In genomic region chr15:56199038-56199437, GRCh38 we compare ENCODE assay signal across 22 cellular contexts. TPM values are rescaled to one million over a fixed set of nuclear protein-coding genes. Genes with fewer than 3 reads are reported as not detected.
A peak's percentile ranks its signal among the peaks of the same experiment; 100 is the strongest.
DNase-seq lines count a peak whose midpoint lies in the region; ATAC-seq and TF ChIP-seq lines count a peak whose summit lies in the region.
"Had no signal": no experiment of that assay in that cellular context is flagged by ENCODE, and none has a peak within 500 bp of the region (broad histone marks: within the 10 kb centered on the region; RNA-seq: fewer than 3 reads in every experiment).

No MANE protein-coding gene starts in this region.

- peaks cover 11% of the 10 kb centered on the region for H3K4me1 Mint-ChIP-seq in activated CD8-positive, alpha-beta memory T cell treated with anti-CD3 and anti-CD28 coated beads, Interleukin-2, amount 10 ng/mL, durations not matched to agents 7 days and 5 days
- H3K4me1 Mint-ChIP-seq in stimulated activated naive CD8-positive, alpha-beta T cell treated with anti-CD3 and anti-CD28 coated beads, Interleukin-15, amount 100 ng/mL, for 72 hours: peaks cover 40% of the 10 kb centered on the region

- H3K4me3 ChIP-seq in brain microvascular endothelial cell (ENCODE audit: low read depth, low read length): no peak overlapping the region
- H3K4me3 ChIP-seq: spleen, tibial nerve had no signal

- H3K27me3 Mint-ChIP-seq in activated CD8-positive, alpha-beta memory T cell treated with anti-CD3 and anti-CD28 coated beads, Interleukin-2, amount 10 ng/mL, durations not matched to agents 7 days and 5 days: no peaks in the 10 kb centered on the region
- H3K27me3 Mint-ChIP-seq in stimulated activated naive CD8-positive, alpha-beta T cell treated with anti-CD3 and anti-CD28 coated beads, Interleukin-15, amount 100 ng/mL, for 72 hours: no peaks in the 10 kb centered on the region

- in situ Hi-C loops in brain microvascular endothelial cell (cut with HindIII; ENCODE audit: low pct_ligation_motif_present, low sequenced_read_pairs): no loop called here

- H3K36me3 Mint-ChIP-seq in activated CD8-positive, alpha-beta memory T cell treated with anti-CD3 and anti-CD28 coated beads, Interleukin-2, amount 10 ng/mL, durations not matched to agents 7 days and 5 days: peaks cover 18% of the 10 kb centered on the region
- H3K36me3 Mint-ChIP-seq: WTC11 had no signal

- DNase-seq in activated CD8-positive, alpha-beta memory T cell treated with anti-CD3 and anti-CD28 coated beads, Interleukin-2, amount 10 ng/mL, durations not matched to agents 7 days and 5 days: no peak
- DNase-seq in activated CD8-positive, alpha-beta memory T cell treated with anti-CD3 and anti-CD28 coated beads, Interleukin-2, amount 50 U/mL, for 4 hours: no peak
- DNase-seq in stimulated activated naive CD8-positive, alpha-beta T cell treated with anti-CD3 and anti-CD28 coated beads, Interleukin-15, amount 100 ng/mL, for 72 hours: no peak
- DNase-seq in inferior parietal cortex (ENCODE audit: extremely low spot score): no peak
- DNase-seq in islet precursor cell: no peak
- DNase-seq in brain microvascular endothelial cell: no peak
- DNase-seq: activated effector memory CD4-positive, alpha-beta T cell treated with anti-CD3 and anti-CD28 coated beads, Interleukin-2, amount 50 U/mL, for 16 hours; aorta; C1 segment of cervical spinal cord; GF-D8; H9; left cardiac atrium; midbrain; NCI-H1105 treated with DMSO at 0.1 percent for 48 hours; NCI-H69; spleen had no signal

- no peak overlapping the region for H3K27ac ChIP-seq in brain microvascular endothelial cell
- H3K27ac ChIP-seq: KMS-11, spleen, tibial nerve had no signal

- peak; percentile 30 for ATAC-seq in activated CD8-positive, alpha-beta memory T cell treated with anti-CD3 and anti-CD28 coated beads, Interleukin-2, amount 10 ng/mL, durations not matched to agents 7 days and 5 days
- ATAC-seq in GM21576 (IDR thresholded peaks at IDR 0.05; ENCODE audit: unreplicated experiment): peak; percentile 44
- ATAC-seq in HG03378 (IDR thresholded peaks at IDR 0.05; ENCODE audit: unreplicated experiment): peak; percentile 84
- ATAC-seq in stimulated activated naive CD8-positive, alpha-beta T cell treated with anti-CD3 and anti-CD28 coated beads, Interleukin-15, amount 100 ng/mL, for 72 hours: peak; percentile 81
- ATAC-seq: left cardiac atrium, WTC11 had no signal

- no peaks in the 10 kb centered on the region for H3K27me3 ChIP-seq in brain microvascular endothelial cell (replicated peaks)
- H3K27me3 ChIP-seq: spleen, tibial nerve had no signal

- H3K4me3 Mint-ChIP-seq in activated CD8-positive, alpha-beta memory T cell treated with anti-CD3 and anti-CD28 coated beads, Interleukin-2, amount 10 ng/mL, durations not matched to agents 7 days and 5 days: no peak overlapping the region
- peak overlapping the region in 1 of 2 donors; percentile 8 for H3K4me3 Mint-ChIP-seq in stimulated activated naive CD8-positive, alpha-beta T cell treated with anti-CD3 and anti-CD28 coated beads, Interleukin-15, amount 100 ng/mL, for 72 hours
- H3K4me3 Mint-ChIP-seq: H9, neural crest cell, WTC11 had no signal

- CTCF ChIA-PET in activated CD8-positive, alpha-beta memory T cell treated with anti-CD3 and anti-CD28 coated beads, Interleukin-2, amount 10 ng/mL, durations not matched to agents 7 days and 5 days (lab: Charles Lee): interaction anchor here (0.8 kb wide), 1 partner anchor 46 kb away, joined by 3 read pairs; no protein-coding TSS in a partner anchor

- no peaks in the 10 kb centered on the region for H3K36me3 ChIP-seq in brain microvascular endothelial cell (replicated peaks)
- H3K36me3 ChIP-seq: tibial nerve had no signal

- TF ChIP-seq CTCF in brain microvascular endothelial cell (IDR thresholded peaks at IDR 0.05; ENCODE audit: low read depth, low read length, missing control alignments): no peak

- no peak overlapping the region for H3K27ac Mint-ChIP-seq in activated CD8-positive, alpha-beta memory T cell treated with anti-CD3 and anti-CD28 coated beads, Interleukin-2, amount 10 ng/mL, durations not matched to agents 7 days and 5 days
- no peak overlapping the region for H3K27ac Mint-ChIP-seq in stimulated activated naive CD8-positive, alpha-beta T cell treated with anti-CD3 and anti-CD28 coated beads, Interleukin-15, amount 100 ng/mL, for 72 hours
- H3K27ac Mint-ChIP-seq: WTC11 had no signal

- H3K9me3 Mint-ChIP-seq in activated CD8-positive, alpha-beta memory T cell treated with anti-CD3 and anti-CD28 coated beads, Interleukin-2, amount 10 ng/mL, durations not matched to agents 7 days and 5 days (ENCODE audit: low read depth): no peaks in the 10 kb centered on the region
- no peaks in the 10 kb centered on the region for H3K9me3 Mint-ChIP-seq in stimulated activated naive CD8-positive, alpha-beta T cell treated with anti-CD3 and anti-CD28 coated beads, Interleukin-15, amount 100 ng/mL, for 72 hours
- H3K9me3 Mint-ChIP-seq: H9, neural crest cell, WTC11 had no signal

RNA-seq across cellular contexts. Expression of gene RFX7, which starts 44.6 kb away (rescaled TPM):
- 10 to 100 TPM; 44.1 to 58.9 TPM for total RNA-seq in activated CD8-positive, alpha-beta memory T cell treated with anti-CD3 and anti-CD28 coated beads, Interleukin-2, amount 10 ng/mL, durations not matched to agents 7 days and 5 days

Comparison
In these comparisons a context has a peak if more than half of its experiments do, and no peak if none do; other contexts are left out.
1. ATAC-seq: peak in every context shown above with its lines; median percentile 84 in HG03378; 81 in stimulated activated naive CD8-positive, alpha-beta T cell treated with anti-CD3 and anti-CD28 coated beads, Interleukin-15, amount 100 ng/mL, for 72 hours; 44 in GM21576; 30 in activated CD8-positive, alpha-beta memory T cell treated with anti-CD3 and anti-CD28 coated beads, Interleukin-2, amount 10 ng/mL, durations not matched to agents 7 days and 5 days.